In the genomic region with DNA sequence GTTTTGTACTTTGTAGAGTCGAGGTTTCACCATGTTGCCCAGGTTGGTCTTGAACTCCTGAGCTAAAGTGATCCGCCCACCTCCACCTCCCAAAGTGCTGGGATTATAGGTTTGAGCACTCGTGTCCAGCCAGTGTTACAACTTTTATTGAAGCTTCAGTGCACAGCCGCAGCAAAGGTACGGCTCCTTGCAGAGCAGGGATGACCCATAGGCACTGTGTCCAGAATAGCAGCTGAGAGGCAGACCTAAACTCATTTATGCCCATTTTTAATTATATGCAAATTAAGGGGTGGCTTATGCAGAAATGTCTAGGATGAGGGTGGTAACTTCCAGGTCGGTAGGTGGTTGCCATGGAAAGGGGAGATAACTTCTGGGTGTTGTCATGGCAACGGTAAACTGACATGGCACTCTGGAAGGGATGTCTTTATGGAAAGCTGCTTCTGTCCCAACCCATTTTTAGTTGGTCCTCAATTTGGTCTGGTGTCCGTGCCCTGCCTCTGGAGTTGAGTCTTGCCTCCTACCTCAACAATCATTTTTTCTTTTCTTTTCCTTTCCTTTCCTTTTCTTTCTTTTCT, we compare ENCODE assay signal across 1 cellular context.
TF ChIP-seq lines count a peak whose summit lies in the region.

No MANE protein-coding gene starts in this region.

TF ChIP-seq in GM23338, 12 proteins besides CTCF, POLR2A, EP300 and RAD21 (continued from another document):
- TF ChIP-seq, protein P1, sequence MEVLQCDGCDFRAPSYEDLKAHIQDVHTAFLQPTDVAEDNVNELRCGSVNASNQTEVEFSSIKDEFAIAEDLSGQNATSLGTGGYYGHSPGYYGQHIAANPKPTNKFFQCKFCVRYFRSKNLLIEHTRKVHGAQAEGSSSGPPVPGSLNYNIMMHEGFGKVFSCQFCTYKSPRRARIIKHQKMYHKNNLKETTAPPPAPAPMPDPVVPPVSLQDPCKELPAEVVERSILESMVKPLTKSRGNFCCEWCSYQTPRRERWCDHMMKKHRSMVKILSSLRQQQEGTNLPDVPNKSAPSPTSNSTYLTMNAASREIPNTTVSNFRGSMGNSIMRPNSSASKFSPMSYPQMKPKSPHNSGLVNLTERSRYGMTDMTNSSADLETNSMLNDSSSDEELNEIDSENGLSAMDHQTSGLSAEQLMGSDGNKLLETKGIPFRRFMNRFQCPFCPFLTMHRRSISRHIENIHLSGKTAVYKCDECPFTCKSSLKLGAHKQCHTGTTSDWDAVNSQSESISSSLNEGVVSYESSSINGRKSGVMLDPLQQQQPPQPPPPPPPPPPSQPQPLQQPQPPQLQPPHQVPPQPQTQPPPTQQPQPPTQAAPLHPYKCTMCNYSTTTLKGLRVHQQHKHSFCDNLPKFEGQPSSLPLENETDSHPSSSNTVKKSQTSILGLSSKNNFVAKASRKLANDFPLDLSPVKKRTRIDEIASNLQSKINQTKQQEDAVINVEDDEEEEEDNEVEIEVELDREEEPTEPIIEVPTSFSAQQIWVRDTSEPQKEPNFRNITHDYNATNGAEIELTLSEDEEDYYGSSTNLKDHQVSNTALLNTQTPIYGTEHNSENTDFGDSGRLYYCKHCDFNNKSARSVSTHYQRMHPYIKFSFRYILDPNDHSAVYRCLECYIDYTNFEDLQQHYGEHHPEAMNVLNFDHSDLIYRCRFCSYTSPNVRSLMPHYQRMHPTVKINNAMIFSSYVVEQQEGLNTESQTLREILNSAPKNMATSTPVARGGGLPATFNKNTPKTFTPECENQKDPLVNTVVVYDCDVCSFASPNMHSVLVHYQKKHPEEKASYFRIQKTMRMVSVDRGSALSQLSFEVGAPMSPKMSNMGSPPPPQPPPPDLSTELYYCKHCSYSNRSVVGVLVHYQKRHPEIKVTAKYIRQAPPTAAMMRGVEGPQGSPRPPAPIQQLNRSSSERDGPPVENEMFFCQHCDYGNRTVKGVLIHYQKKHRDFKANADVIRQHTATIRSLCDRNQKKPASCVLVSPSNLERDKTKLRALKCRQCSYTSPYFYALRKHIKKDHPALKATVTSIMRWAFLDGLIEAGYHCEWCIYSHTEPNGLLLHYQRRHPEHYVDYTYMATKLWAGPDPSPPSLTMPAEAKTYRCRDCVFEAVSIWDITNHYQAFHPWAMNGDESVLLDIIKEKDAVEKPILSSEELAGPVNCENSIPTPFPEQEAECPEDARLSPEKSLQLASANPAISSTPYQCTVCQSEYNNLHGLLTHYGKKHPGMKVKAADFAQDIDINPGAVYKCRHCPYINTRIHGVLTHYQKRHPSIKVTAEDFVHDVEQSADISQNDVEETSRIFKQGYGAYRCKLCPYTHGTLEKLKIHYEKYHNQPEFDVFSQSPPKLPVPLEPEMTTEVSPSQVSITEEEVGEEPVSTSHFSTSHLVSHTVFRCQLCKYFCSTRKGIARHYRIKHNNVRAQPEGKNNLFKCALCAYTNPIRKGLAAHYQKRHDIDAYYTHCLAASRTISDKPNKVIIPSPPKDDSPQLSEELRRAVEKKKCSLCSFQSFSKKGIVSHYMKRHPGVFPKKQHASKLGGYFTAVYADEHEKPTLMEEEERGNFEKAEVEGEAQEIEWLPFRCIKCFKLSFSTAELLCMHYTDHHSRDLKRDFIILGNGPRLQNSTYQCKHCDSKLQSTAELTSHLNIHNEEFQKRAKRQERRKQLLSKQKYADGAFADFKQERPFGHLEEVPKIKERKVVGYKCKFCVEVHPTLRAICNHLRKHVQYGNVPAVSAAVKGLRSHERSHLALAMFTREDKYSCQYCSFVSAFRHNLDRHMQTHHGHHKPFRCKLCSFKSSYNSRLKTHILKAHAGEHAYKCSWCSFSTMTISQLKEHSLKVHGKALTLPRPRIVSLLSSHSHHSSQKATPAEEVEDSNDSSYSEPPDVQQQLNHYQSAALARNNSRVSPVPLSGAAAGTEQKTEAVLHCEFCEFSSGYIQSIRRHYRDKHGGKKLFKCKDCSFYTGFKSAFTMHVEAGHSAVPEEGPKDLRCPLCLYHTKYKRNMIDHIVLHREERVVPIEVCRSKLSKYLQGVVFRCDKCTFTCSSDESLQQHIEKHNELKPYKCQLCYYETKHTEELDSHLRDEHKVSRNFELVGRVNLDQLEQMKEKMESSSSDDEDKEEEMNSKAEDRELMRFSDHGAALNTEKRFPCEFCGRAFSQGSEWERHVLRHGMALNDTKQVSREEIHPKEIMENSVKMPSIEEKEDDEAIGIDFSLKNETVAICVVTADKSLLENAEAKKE (CRISPR knock-in tag; IDR thresholded peaks at IDR 0.05), result no peak
- no peak for TF ChIP-seq ZNF331 (CRISPR knock-in tag; IDR thresholded peaks at IDR 0.05; ENCODE audit: low read depth)
- no peak for TF ChIP-seq EZH2phosphoT487 (IDR thresholded peaks at IDR 0.05; ENCODE audit: unreplicated experiment)
- no peak for TF ChIP-seq POLR2AphosphoS5 (IDR thresholded peaks at IDR 0.05; ENCODE audit: low read depth)
- TF ChIP-seq CREB1 (CRISPR knock-in tag; IDR thresholded peaks at IDR 0.05; ENCODE audit: low read depth), result no peak
- TF ChIP-seq, protein P2, sequence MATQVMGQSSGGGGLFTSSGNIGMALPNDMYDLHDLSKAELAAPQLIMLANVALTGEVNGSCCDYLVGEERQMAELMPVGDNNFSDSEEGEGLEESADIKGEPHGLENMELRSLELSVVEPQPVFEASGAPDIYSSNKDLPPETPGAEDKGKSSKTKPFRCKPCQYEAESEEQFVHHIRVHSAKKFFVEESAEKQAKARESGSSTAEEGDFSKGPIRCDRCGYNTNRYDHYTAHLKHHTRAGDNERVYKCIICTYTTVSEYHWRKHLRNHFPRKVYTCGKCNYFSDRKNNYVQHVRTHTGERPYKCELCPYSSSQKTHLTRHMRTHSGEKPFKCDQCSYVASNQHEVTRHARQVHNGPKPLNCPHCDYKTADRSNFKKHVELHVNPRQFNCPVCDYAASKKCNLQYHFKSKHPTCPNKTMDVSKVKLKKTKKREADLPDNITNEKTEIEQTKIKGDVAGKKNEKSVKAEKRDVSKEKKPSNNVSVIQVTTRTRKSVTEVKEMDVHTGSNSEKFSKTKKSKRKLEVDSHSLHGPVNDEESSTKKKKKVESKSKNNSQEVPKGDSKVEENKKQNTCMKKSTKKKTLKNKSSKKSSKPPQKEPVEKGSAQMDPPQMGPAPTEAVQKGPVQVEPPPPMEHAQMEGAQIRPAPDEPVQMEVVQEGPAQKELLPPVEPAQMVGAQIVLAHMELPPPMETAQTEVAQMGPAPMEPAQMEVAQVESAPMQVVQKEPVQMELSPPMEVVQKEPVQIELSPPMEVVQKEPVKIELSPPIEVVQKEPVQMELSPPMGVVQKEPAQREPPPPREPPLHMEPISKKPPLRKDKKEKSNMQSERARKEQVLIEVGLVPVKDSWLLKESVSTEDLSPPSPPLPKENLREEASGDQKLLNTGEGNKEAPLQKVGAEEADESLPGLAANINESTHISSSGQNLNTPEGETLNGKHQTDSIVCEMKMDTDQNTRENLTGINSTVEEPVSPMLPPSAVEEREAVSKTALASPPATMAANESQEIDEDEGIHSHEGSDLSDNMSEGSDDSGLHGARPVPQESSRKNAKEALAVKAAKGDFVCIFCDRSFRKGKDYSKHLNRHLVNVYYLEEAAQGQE (IDR thresholded peaks at IDR 0.05; ENCODE audit: unreplicated experiment), result no peak
- no peak for TF ChIP-seq NANOG (IDR thresholded peaks at IDR 0.05; ENCODE audit: borderline replicate concordance)
- TF ChIP-seq, protein P3, sequence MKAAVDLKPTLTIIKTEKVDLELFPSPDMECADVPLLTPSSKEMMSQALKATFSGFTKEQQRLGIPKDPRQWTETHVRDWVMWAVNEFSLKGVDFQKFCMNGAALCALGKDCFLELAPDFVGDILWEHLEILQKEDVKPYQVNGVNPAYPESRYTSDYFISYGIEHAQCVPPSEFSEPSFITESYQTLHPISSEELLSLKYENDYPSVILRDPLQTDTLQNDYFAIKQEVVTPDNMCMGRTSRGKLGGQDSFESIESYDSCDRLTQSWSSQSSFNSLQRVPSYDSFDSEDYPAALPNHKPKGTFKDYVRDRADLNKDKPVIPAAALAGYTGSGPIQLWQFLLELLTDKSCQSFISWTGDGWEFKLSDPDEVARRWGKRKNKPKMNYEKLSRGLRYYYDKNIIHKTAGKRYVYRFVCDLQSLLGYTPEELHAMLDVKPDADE (IDR thresholded peaks at IDR 0.05), result no peak
